Comparison of ENCODE assay signal across 16 cellular contexts in the genomic region with DNA sequence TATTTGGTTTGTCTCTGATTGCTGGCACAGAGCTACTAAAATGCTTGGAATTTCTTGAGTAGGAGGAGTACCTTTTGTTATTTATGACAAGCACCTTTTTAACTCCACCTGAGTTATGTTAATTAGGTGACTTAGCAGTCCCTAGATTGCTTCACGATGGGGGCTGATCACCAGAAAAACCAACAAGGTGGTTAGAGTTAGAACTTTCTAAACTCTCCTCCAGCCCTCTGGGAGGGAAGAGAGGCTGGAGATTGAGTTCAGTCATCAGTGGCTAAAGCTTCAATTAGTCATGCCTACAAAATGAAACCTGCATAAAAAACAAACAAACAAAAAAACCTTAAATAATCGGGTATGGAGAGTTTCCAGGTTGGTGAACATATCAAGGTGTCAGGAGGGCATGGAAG. TPM values are rescaled to one million over a fixed set of nuclear protein-coding genes. Genes with fewer than 3 reads are reported as not detected.
DNase-seq lines count a peak whose midpoint lies in the region; ATAC-seq and TF ChIP-seq lines count a peak whose summit lies in the region.
"Had no signal": no experiment of that assay in that cellular context is flagged by ENCODE, and none has a peak within 500 bp of the region (broad histone marks: within the 10 kb centered on the region; RNA-seq: fewer than 3 reads in every experiment).

No MANE protein-coding gene starts in this region.

- TF ChIP-seq CTCF in PC-9 (conservative IDR thresholded peaks at IDR 0.05) (no peak), left lung (IDR thresholded peaks at IDR 0.05) (no peak), spleen (IDR thresholded peaks at IDR 0.05 in 8 of 11, conservative IDR thresholded peaks at IDR 0.05 in 3 of 11) (no peak)

- POLR2A ChIA-PET in PC-9 (lab: Charles Lee; ENCODE audit: unreplicated experiment): interaction anchor here (0.6 kb wide), 1 partner anchor 51 kb away, joined by 7 read pairs; no protein-coding TSS in a partner anchor

- H3F3A ChIP-seq in PC-9 (ENCODE audit: insufficient read depth, low read depth): no peaks in the 10 kb centered on the region

- H3K79me2 ChIP-seq in PC-9 (ENCODE audit: low read depth): no peaks in the 10 kb centered on the region

- ATAC-seq in GM19395 (IDR thresholded peaks at IDR 0.05; ENCODE audit: unreplicated experiment): peak; percentile 2
- peak; percentile 11 for ATAC-seq in HG03066 (IDR thresholded peaks at IDR 0.05; ENCODE audit: low read depth, unreplicated experiment)
- ATAC-seq in left lung: peak; percentile 64
- ATAC-seq in stimulated activated naive CD8-positive, alpha-beta T cell treated with anti-CD3 and anti-CD28 coated beads, Interleukin-15, Interleukin-2, amounts not matched to agents 100 U/mL and 50 U/mL, for 24 hours: no peak
- ATAC-seq: heart left ventricle had no signal

- peak overlapping the region; percentile 50 for H3K4me2 ChIP-seq in PC-9
- H3K4me2 ChIP-seq: neural progenitor cell had no signal

- no peaks in the 10 kb centered on the region; the same call in 1 of the 2 replicates for H3K9me2 ChIP-seq in PC-9 (ENCODE audit: insufficient read depth)

- no peak for TF ChIP-seq POLR2A in spleen (IDR thresholded peaks at IDR 0.05)

- H3K4me3 ChIP-seq in PC-9 (no peak overlapping the region), left lung (no peak overlapping the region), spleen (no peak overlapping the region)
- H3K4me3 ChIP-seq: heart left ventricle, neural progenitor cell, thyroid gland had no signal

- 47 to 73% (median 53%) methylated on average over 2 of the region's 2 CpGs for WGBS in spleen, 5 donors

- H3K9me3 ChIP-seq in PC-9 (ENCODE audit: insufficient read depth, low read depth): peaks cover 5% of the 10 kb centered on the region; the same call in 1 of the 2 replicates
- no peaks in the 10 kb centered on the region for H3K9me3 ChIP-seq in left lung
- no peaks in the 10 kb centered on the region for H3K9me3 ChIP-seq in spleen
- H3K9me3 ChIP-seq: heart left ventricle, thyroid gland had no signal

- peak in 1 of 2 experiments; percentile 58 for DNase-seq in PC-9
- no peak for DNase-seq in left lung
- no peak for DNase-seq in SKM-1 (lab: John Stamatoyannopoulos, UW; ENCODE audit: unreplicated experiment)
- DNase-seq in stimulated activated naive CD8-positive, alpha-beta T cell treated with anti-CD3 and anti-CD28 coated beads, Interleukin-15, Interleukin-2, amounts not matched to agents 100 U/mL and 50 U/mL, for 24 hours: no peak
- DNase-seq in spleen: no peak
- no peak for DNase-seq in DMS79 treated with DMSO at 0.1 percent for 48 hours (lab: John Stamatoyannopoulos, UW)
- DNase-seq: central memory CD4-positive, alpha-beta T cell; heart left ventricle; NCI-H146; NCI-H446 treated with DMSO at 0.1 percent for 48 hours; SHP77 treated with DMSO at 0.1 percent for 48 hours; stimulated activated CD4-positive, alpha-beta T cell treated with anti-CD3 and anti-CD28 coated beads, Interleukin-12 subunit alpha, Interleukin-12 subunit beta, amount 100 ng/mL, for 4 hours; thyroid gland had no signal

- H3K4me1 ChIP-seq in PC-9 (replicated peaks; ENCODE audit: insufficient read depth) (peaks cover 18% of the 10 kb centered on the region), left lung (no peaks in the 10 kb centered on the region), spleen (no peaks in the 10 kb centered on the region)
- H3K4me1 ChIP-seq: neural progenitor cell had no signal

- CTCF ChIA-PET in PC-9 (lab: Charles Lee): no interaction called here

- H3K36me3 ChIP-seq in PC-9 (ENCODE audit: low read depth) (no peaks in the 10 kb centered on the region), left lung (no peaks in the 10 kb centered on the region), spleen (no peaks in the 10 kb centered on the region)
- H3K36me3 ChIP-seq: heart left ventricle, neural progenitor cell, thyroid gland had no signal

- no peaks in the 10 kb centered on the region for H4K20me1 ChIP-seq in PC-9 (ENCODE audit: insufficient read depth)

- H2AFZ ChIP-seq in PC-9: peak overlapping the region; percentile 74
- H2AFZ ChIP-seq: neural progenitor cell had no signal

- BruUV-seq in PC-9 (replicated peaks; lab: Mats Ljungman, UMichigan): no TSS peak

- intact Hi-C loops in PC-9 (cut with micrococcal nuclease; ENCODE audit: unreplicated experiment): no loop called here
- intact Hi-C loops in left lung (cut with DNase I): no loop called here
- intact Hi-C loops in spleen (cut with DNase I; ENCODE audit: low total_unique reads): no loop called here

- H3K27ac ChIP-seq in PC-9 (no peak overlapping the region), left lung (no peak overlapping the region), spleen (no peak overlapping the region)
- H3K27ac ChIP-seq: heart left ventricle, neural progenitor cell, thyroid gland had no signal

- H3K27me3 ChIP-seq in PC-9 (ENCODE audit: insufficient read depth, low read depth) (no peaks in the 10 kb centered on the region), left lung (no peaks in the 10 kb centered on the region), spleen (replicated peaks in 1 of 7) (no peaks in the 10 kb centered on the region)
- H3K27me3 ChIP-seq: heart left ventricle, neural progenitor cell, thyroid gland had no signal

RNA-seq across cellular contexts. Expression of a gene that starts 23.6 kb away (rescaled TPM):
- 10.9 and 16.4 TPM in 2 replicates for total RNA-seq in PC-9 (2021)
- 10 to 100 TPM; 13.1 to 17.8 TPM for total RNA-seq in left lung
- total RNA-seq in spleen: 10 to 100 TPM; 21.7 to 40.9 (median 31.9) TPM
- polyA plus RNA-seq in spleen: 10 to 100 TPM; 10.2 to 16.9 (median 10.6) TPM
